ENCODE assay signal across 23 cellular contexts in genomic region chr9:7561527-7561926, GRCh38.
DNase-seq lines count a peak whose midpoint lies in the region; ATAC-seq, FAIRE-seq and TF ChIP-seq lines count a peak whose summit lies in the region.
"Had no signal": no experiment of that assay in that cellular context is flagged by ENCODE, and none has a peak within 500 bp of the region (broad histone marks: within the 10 kb centered on the region; RNA-seq: fewer than 3 reads in every experiment).

No MANE protein-coding gene starts in this region.

- H3K9ac ChIP-seq in endodermal cell (ENCODE audit: extremely low read depth, low read length, poor library complexity, severe bottlenecking) (no peak overlapping the region), neural progenitor cell (no peak overlapping the region)

- H2AFZ ChIP-seq in neural progenitor cell (replicated peaks): peak overlapping the region; percentile 46

- H3K27me3 Mint-ChIP-seq in endodermal cell (ENCODE audit: insufficient read depth) (peaks cover 7% of the 10 kb centered on the region), neural progenitor cell (ENCODE audit: insufficient read depth, low read depth) (no peaks in the 10 kb centered on the region)

- DNase-seq in SJCRH30: peak; percentile 20 to 65
- DNase-seq in endodermal cell: peak; percentile 52
- DNase-seq in neural progenitor cell (ENCODE audit: low spot score): no peak
- DNase-seq in substantia nigra (lab: John Stamatoyannopoulos, UW): no peak
- no peak for DNase-seq in islet precursor cell
- DNase-seq in small intestine: no peak
- DNase-seq in iPS-NIHi7 (ENCODE audit: extremely low spot score): no peak
- DNase-seq: ACHN; CD8-positive, alpha-beta memory T cell; DMS79; Kasumi-1; MG63; NCI-H1048; NCI-H1436; NCI-H1930; NCI-H345; NK-92 treated with Interleukin-12 subunit alpha and Interleukin-12 subunit beta, amount 100 ng/mL, for 24 hours had no signal

- ATAC-seq in GM18873 (IDR thresholded peaks at IDR 0.05; ENCODE audit: low FRiP score, unreplicated experiment): no peak

- H3K4me2 ChIP-seq in neural progenitor cell: peak overlapping the region; percentile 54

- no peaks in the 10 kb centered on the region for H3K27me3 ChIP-seq in SJCRH30
- H3K27me3 ChIP-seq in endodermal cell (ENCODE audit: control insufficient read depth, insufficient read depth, low read length, poor library complexity, severe bottlenecking): no peaks in the 10 kb centered on the region
- H3K27me3 ChIP-seq in neural progenitor cell: no peaks in the 10 kb centered on the region
- H3K27me3 ChIP-seq in small intestine (ENCODE audit: control insufficient read depth in 2 of 2, insufficient read depth in 2 of 2, low read length in 2 of 2): no peaks in the 10 kb centered on the region
- H3K27me3 ChIP-seq: MG63 had no signal

- no peaks in the 10 kb centered on the region for H3K36me3 ChIP-seq in SJCRH30
- H3K36me3 ChIP-seq in endodermal cell (ENCODE audit: control insufficient read depth, insufficient read depth, low read length): no peaks in the 10 kb centered on the region
- no peaks in the 10 kb centered on the region for H3K36me3 ChIP-seq in neural progenitor cell
- H3K36me3 ChIP-seq in small intestine (ENCODE audit: control insufficient read depth in 2 of 2, insufficient read depth in 2 of 2, low read length in 2 of 2): no peaks in the 10 kb centered on the region
- H3K36me3 ChIP-seq: HAP-1, MG63 had no signal

- no peaks in the 10 kb centered on the region for H3K36me3 Mint-ChIP-seq in endodermal cell (ENCODE audit: low read depth)
- no peaks in the 10 kb centered on the region for H3K36me3 Mint-ChIP-seq in neural progenitor cell
- H3K36me3 Mint-ChIP-seq: CD8-positive, alpha-beta memory T cell had no signal

- no peaks in the 10 kb centered on the region for H4K20me1 ChIP-seq in neural progenitor cell (ENCODE audit: low read depth)

- TF ChIP-seq CTCF in endodermal cell (conservative IDR thresholded peaks at IDR 0.05): no peak
- TF ChIP-seq CTCF in neural progenitor cell (IDR thresholded peaks at IDR 0.05): no peak

- no peaks in the 10 kb centered on the region for H3K9me3 ChIP-seq in SJCRH30 (replicated peaks)
- H3K9me3 ChIP-seq in endodermal cell (ENCODE audit: control insufficient read depth, low read length): no peaks in the 10 kb centered on the region
- H3K9me3 ChIP-seq in neural progenitor cell (ENCODE audit: low read depth): no peaks in the 10 kb centered on the region
- H3K9me3 ChIP-seq in small intestine (ENCODE audit: control insufficient read depth, low read depth): no peaks in the 10 kb centered on the region
- H3K9me3 ChIP-seq: MG63 had no signal

- peak overlapping the region; percentile 82 for H3K27ac ChIP-seq in SJCRH30
- H3K27ac ChIP-seq in endodermal cell (ENCODE audit: low read depth, low read length): no peak overlapping the region
- no peak overlapping the region for H3K27ac ChIP-seq in neural progenitor cell
- peak overlapping the region; percentile 35 for H3K27ac ChIP-seq in substantia nigra (ENCODE audit: low read depth, low read length, poor library complexity, severe bottlenecking)
- H3K27ac ChIP-seq in small intestine (ENCODE audit: low read depth in 1 of 2, low read length in 1 of 2): no peak overlapping the region

- no peak overlapping the region for H3K27ac Mint-ChIP-seq in endodermal cell
- H3K27ac Mint-ChIP-seq in neural progenitor cell: peak overlapping the region; percentile 42
- H3K27ac Mint-ChIP-seq: CD8-positive, alpha-beta memory T cell had no signal

- H3K79me2 ChIP-seq in neural progenitor cell (ENCODE audit: low read depth): no peaks in the 10 kb centered on the region

- peak overlapping the region; percentile 29 for H3K4me3 ChIP-seq in SJCRH30
- H3K4me3 ChIP-seq in endodermal cell (ENCODE audit: low read length): no peak overlapping the region
- H3K4me3 ChIP-seq in neural progenitor cell: no peak overlapping the region
- H3K4me3 ChIP-seq in small intestine (ENCODE audit: low read depth in 1 of 2, low read length in 2 of 2): no peak overlapping the region
- H3K4me3 ChIP-seq: HAP-1, MG63 had no signal

- H3F3A ChIP-seq in neural progenitor cell (ENCODE audit: low read depth): no peaks in the 10 kb centered on the region

- H3K9me3 Mint-ChIP-seq in endodermal cell (no peaks in the 10 kb centered on the region), neural progenitor cell (no peaks in the 10 kb centered on the region)
- H3K9me3 Mint-ChIP-seq: CD8-positive, alpha-beta memory T cell had no signal

- H3K4me3 Mint-ChIP-seq in endodermal cell (no peak overlapping the region), neural progenitor cell (no peak overlapping the region)
- H3K4me3 Mint-ChIP-seq: CD8-positive, alpha-beta memory T cell had no signal

- no peak for FAIRE-seq in small intestine (lab: Jason Lieb, UNC)
- FAIRE-seq: D721Med, GM12892, GM18507, RCC 7860 had no signal

- H3K4me1 ChIP-seq in SJCRH30 (peaks cover 19% of the 10 kb centered on the region), endodermal cell (ENCODE audit: control insufficient read depth, insufficient read depth, low read length) (peaks cover 4% of the 10 kb centered on the region), neural progenitor cell (peaks cover 15% of the 10 kb centered on the region), small intestine (ENCODE audit: control insufficient read depth in 2 of 2, insufficient read depth in 1 of 2, low read depth in 1 of 2, low read length in 1 of 2) (no peaks in the 10 kb centered on the region)

- 89% methylated on average over 4 of the region's 4 CpGs; no CpG with 5 or more reads in 1 of the 2 experiments for WGBS in endodermal cell (ENCODE audit: insufficient coverage in 1 of 2, insufficient read length in 1 of 2), 2 experiments
- WGBS in small intestine, 3 donors: 65 to 84% (median 77%) methylated on average over 4 of the region's 4 CpGs

- H3K4me1 Mint-ChIP-seq in endodermal cell (peaks cover 18% of the 10 kb centered on the region), neural progenitor cell (peaks cover 15% of the 10 kb centered on the region)
- H3K4me1 Mint-ChIP-seq: CD8-positive, alpha-beta memory T cell had no signal

Comparison
In these comparisons a context has a peak if more than half of its experiments do, and no peak if none do; other contexts are left out.
1. DNase-seq: peak in SJCRH30 (2 of 2) and endodermal cell (single experiment); none in neural progenitor cell (single experiment), substantia nigra (0 of 49), islet precursor cell (single experiment), small intestine (single experiment) and iPS-NIHi7 (single experiment).
2. H3K27ac ChIP-seq: peak in SJCRH30 (single experiment) and substantia nigra (single experiment); none in endodermal cell (single experiment), neural progenitor cell (single experiment) and small intestine (0 of 2).